In the genomic region with DNA sequence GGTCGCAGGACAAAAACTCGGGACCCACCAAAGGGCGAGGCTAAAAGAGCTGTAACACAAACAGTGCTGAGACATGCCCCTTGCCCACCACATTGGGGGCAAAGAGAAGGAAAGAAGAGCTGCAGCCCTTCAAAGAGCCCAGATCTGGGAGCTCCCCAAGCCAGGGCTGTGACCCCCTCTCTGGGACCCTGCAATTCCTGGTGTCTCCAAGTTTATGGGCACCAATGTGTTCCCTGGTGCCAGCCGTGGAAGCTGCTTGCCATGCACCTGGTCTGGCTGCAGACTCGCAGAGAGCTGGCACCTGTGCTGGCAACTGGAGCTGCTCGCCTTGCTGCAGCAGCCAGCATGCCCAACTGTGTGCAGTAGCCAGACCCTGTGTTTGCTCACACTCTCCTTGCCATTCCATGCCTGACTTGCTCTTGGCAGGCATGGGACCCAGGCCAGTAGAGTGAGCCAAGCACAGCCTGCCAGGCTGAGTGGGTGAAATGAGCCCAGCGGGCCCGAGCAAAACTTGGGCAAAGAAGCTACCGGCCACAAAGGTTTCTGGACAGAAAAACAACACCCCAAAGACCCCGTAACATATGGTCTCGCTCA, we compare ENCODE assay signal across 13 cellular contexts. TPM values are rescaled to one million over a fixed set of nuclear protein-coding genes. Genes with fewer than 3 reads are reported as not detected.
DNase-seq lines count a peak whose midpoint lies in the region; ATAC-seq and TF ChIP-seq lines count a peak whose summit lies in the region.
"Had no signal": no experiment of that assay in that cellular context is flagged by ENCODE, and none has a peak within 500 bp of the region (broad histone marks: within the 10 kb centered on the region; RNA-seq: fewer than 3 reads in every experiment).

No MANE protein-coding gene starts in this region.

- CTCF ChIA-PET in RWPE1 (lab: Yijun Ruan, JAX), result interaction anchor here (1.2 kb wide), 1 partner anchor 56 kb away, joined by 4 read pairs; no protein-coding TSS in a partner anchor

- no peak overlapping the region for H3K9ac ChIP-seq in rectal smooth muscle tissue (ENCODE audit: low read length)
- H3K9ac ChIP-seq: BLaER1 treated with 17β-estradiol and CSF1 and Interleukin-3, amounts not matched to agents 10 nM and 100 nM had no signal

- H3K27ac Mint-ChIP-seq in T-helper 17 cell, result peak overlapping the region; percentile 59

- intact Hi-C loops in left cardiac atrium (cut with DNase I), result no loop called here

- H3K27me3 ChIP-seq in rectal smooth muscle tissue (ENCODE audit: control insufficient read depth, insufficient read depth, low read length), result no peaks in the 10 kb centered on the region
- H3K27me3 ChIP-seq: BLaER1 treated with 17β-estradiol and CSF1 and Interleukin-3, amounts not matched to agents 10 nM and 100 nM had no signal

- no peak overlapping the region for H3K4me3 ChIP-seq in rectal smooth muscle tissue (ENCODE audit: low read length)
- H3K4me3 ChIP-seq: BLaER1 treated with 17β-estradiol and CSF1 and Interleukin-3, amounts not matched to agents 10 nM and 100 nM had no signal

- no peak for TF ChIP-seq CTCF in RWPE1 (conservative IDR thresholded peaks at IDR 0.05; ENCODE audit: low read depth)

- H3K4me1 Mint-ChIP-seq in T-helper 17 cell, result peaks cover 6% of the 10 kb centered on the region

- peaks cover 13% of the 10 kb centered on the region for H3K4me1 ChIP-seq in rectal smooth muscle tissue (ENCODE audit: control insufficient read depth, insufficient read depth, low read length)
- H3K4me1 ChIP-seq: BLaER1 treated with 17β-estradiol and CSF1 and Interleukin-3, amounts not matched to agents 10 nM and 100 nM had no signal

- peaks cover 10% of the 10 kb centered on the region for H3K36me3 Mint-ChIP-seq in T-helper 17 cell (ENCODE audit: low read depth)

- no peak overlapping the region for H3K4me3 Mint-ChIP-seq in T-helper 17 cell
- H3K4me3 Mint-ChIP-seq: activated T-cell treated with anti-CD3 and anti-CD28 coated beads, Interleukin-2, amount 50 U/mL, for 4 hours had no signal

- POLR2A ChIA-PET in RWPE1 (lab: Yijun Ruan, JAX; ENCODE audit: low non-redundant PET), result no interaction called here

- ATAC-seq in T-helper 17 cell (no peak), left cardiac atrium (peak; percentile 86 to 91), GM19397 (IDR thresholded peaks at IDR 0.05; ENCODE audit: unreplicated experiment) (no peak), HG03139 (IDR thresholded peaks at IDR 0.05; ENCODE audit: unreplicated experiment) (no peak)
- ATAC-seq: activated T-cell treated with anti-CD3 and anti-CD28 coated beads, Interleukin-2, amount 50 U/mL, for 4 hours had no signal

- H3K9me3 ChIP-seq in T-helper 17 cell (ENCODE audit: control insufficient read depth, low read length, poor library complexity, severe bottlenecking), result no peaks in the 10 kb centered on the region

- H3K27ac ChIP-seq in rectal smooth muscle tissue (ENCODE audit: low read depth, low read length), result peak overlapping the region; percentile 72
- H3K27ac ChIP-seq in RWPE1, result no peak overlapping the region
- H3K27ac ChIP-seq: BLaER1 treated with 17β-estradiol and CSF1 and Interleukin-3, amounts not matched to agents 10 nM and 100 nM had no signal

- H3K36me3 ChIP-seq in rectal smooth muscle tissue (ENCODE audit: control insufficient read depth, insufficient read depth, low read length), result no peaks in the 10 kb centered on the region

- H3K27me3 Mint-ChIP-seq in T-helper 17 cell, result no peaks in the 10 kb centered on the region

- peak; percentile 52 for DNase-seq in NCI-H2029 treated with DMSO at 0.1 percent for 48 hours (lab: John Stamatoyannopoulos, UW)
- no peak for DNase-seq in T-helper 17 cell
- DNase-seq in left cardiac atrium, result no peak
- no peak for DNase-seq in RWPE1 (ENCODE audit: low spot score)
- DNase-seq in stimulated activated naive CD4-positive, alpha-beta T cell (lab: John Stamatoyannopoulos, UW), result no peak
- DNase-seq: activated CD4-positive, CD25-positive, alpha-beta regulatory T cell treated with anti-CD3 and anti-CD28 coated beads, Interleukin-2, amount 50 U/mL, for 72 hours; activated T-cell treated with anti-CD3 and anti-CD28 coated beads, Interleukin-2, amount 50 U/mL, for 4 hours; amniotic stem cell; EL had no signal

RNA-seq across cellular contexts. Expression of gene RRP8, which starts 16.0 kb away (rescaled TPM):
- total RNA-seq in T-helper 17 cell, result 10 to 100 TPM; 18.5 to 26.7 TPM
- total RNA-seq in left cardiac atrium, result 10 to 100 TPM; 14.2 to 18.0 TPM

RNA-seq across cellular contexts. Expression of gene ILK, which starts 16.1 kb away (rescaled TPM):
- 10 to 100 TPM; 70.2 to 70.6 TPM for total RNA-seq in T-helper 17 cell
- 100 to 1,000 TPM; 166 to 183 TPM for total RNA-seq in left cardiac atrium

RNA-seq across cellular contexts. Expression of gene TAF10, which starts 24.6 kb away (rescaled TPM):
- total RNA-seq in T-helper 17 cell, result 100 to 1,000 TPM; 124 to 132 TPM
- 100 to 1,000 TPM; 102 to 105 TPM for total RNA-seq in left cardiac atrium

RNA-seq across cellular contexts. Expression of gene TPP1, which starts 31.8 kb away (rescaled TPM):
- 10 to 100 TPM; 77.1 to 84.6 TPM for total RNA-seq in T-helper 17 cell
- 10 to 100 TPM; 69.5 to 87.7 TPM for total RNA-seq in left cardiac atrium

Comparison
In these comparisons a context has a peak if more than half of its experiments do, and no peak if none do; other contexts are left out.
1. ATAC-seq: peak in left cardiac atrium (2 of 2); none in T-helper 17 cell (single experiment), GM19397 (single experiment) and HG03139 (single experiment).